ENCODE assay signal across 3 cellular contexts in the genomic region with DNA sequence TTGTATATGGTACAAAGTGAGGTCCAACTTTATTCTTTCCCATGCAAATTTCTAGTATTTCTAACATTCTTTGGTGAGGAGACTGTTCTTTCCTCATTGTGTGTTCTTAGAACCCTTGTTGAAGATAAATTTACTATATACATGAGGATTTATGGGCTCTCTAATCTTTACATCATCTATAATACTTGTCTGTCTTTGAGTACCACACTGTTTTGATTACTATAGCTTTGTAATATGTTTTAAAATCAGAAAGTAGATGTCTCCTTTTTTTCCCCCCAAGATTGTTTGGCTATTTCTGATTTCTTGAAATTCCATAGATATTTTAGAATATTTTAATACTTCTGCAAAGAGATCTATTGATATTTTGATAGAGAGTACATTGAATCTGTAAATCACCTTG.
TF ChIP-seq lines count a peak whose summit lies in the region.

No MANE protein-coding gene starts in this region.

TF ChIP-seq in HepG2, 621 proteins besides CTCF, POLR2A, EP300 and RAD21:
- no peak for TF ChIP-seq SALL2 (CRISPR knock-in tag; IDR thresholded peaks at IDR 0.05)
- TF ChIP-seq, protein P1, sequence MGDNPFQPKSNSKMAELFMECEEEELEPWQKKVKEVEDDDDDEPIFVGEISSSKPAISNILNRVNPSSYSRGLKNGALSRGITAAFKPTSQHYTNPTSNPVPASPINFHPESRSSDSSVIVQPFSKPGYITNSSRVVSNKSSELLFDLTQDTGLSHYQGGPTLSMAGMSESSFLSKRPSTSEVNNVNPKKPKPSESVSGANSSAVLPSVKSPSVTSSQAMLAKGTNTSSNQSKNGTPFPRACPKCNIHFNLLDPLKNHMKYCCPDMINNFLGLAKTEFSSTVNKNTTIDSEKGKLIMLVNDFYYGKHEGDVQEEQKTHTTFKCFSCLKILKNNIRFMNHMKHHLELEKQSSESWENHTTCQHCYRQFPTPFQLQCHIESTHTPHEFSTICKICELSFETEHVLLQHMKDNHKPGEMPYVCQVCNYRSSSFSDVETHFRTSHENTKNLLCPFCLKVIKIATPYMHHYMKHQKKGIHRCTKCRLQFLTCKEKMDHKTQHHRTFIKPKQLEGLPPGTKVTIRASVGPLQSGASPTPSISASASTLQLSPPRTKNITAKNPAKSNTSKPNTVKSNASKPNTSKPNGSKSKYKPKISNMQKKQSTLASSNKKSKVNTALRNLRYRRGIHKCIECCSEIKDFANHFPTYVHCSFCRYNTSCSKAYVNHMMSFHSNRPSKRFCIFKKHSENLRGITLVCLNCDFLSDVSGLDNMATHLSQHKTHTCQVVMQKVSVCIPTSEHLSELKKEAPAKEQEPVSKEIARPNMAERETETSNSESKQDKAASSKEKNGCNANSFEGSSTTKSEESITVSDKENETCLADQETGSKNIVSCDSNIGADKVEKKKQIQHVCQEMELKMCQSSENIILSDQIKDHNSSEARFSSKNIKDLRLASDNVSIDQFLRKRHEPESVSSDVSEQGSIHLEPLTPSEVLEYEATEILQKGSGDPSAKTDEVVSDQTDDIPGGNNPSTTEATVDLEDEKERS (CRISPR knock-in tag; IDR thresholded peaks at IDR 0.05): peak; percentile 85
- peak; percentile 82; the same call in 1 of the 2 replicates for TF ChIP-seq CHD4 (IDR thresholded peaks at IDR 0.05; ENCODE audit: borderline replicate concordance, low read length)
- TF ChIP-seq WIZ (CRISPR knock-in tag; IDR thresholded peaks at IDR 0.05): no peak
- TF ChIP-seq ZSCAN12 (CRISPR knock-in tag; IDR thresholded peaks at IDR 0.05): no peak
TF ChIP-seq in HepG2: peak in this region for 2.

TF ChIP-seq in HEK293, 187 proteins besides CTCF, POLR2A, EP300 and RAD21:
- TF ChIP-seq, protein P2, sequence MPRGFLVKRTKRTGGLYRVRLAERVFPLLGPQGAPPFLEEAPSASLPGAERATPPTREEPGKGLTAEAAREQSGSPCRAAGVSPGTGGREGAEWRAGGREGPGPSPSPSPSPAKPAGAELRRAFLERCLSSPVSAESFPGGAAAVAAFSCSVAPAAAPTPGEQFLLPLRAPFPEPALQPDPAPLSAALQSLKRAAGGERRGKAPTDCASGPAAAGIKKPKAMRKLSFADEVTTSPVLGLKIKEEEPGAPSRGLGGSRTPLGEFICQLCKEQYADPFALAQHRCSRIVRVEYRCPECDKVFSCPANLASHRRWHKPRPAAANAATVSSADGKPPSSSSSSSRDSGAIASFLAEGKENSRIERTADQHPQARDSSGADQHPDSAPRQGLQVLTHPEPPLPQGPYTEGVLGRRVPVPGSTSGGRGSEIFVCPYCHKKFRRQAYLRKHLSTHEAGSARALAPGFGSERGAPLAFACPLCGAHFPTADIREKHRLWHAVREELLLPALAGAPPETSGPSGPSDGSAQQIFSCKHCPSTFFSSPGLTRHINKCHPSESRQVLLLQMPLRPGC (tag by site-specific recombination; IDR thresholded peaks at IDR 0.05): no peak
- TF ChIP-seq, protein P1 (tag by site-specific recombination; IDR thresholded peaks at IDR 0.05): 0 out of 2 replicates have a peak, but pooled peaks have one; percentile 64
- TF ChIP-seq, protein P3, sequence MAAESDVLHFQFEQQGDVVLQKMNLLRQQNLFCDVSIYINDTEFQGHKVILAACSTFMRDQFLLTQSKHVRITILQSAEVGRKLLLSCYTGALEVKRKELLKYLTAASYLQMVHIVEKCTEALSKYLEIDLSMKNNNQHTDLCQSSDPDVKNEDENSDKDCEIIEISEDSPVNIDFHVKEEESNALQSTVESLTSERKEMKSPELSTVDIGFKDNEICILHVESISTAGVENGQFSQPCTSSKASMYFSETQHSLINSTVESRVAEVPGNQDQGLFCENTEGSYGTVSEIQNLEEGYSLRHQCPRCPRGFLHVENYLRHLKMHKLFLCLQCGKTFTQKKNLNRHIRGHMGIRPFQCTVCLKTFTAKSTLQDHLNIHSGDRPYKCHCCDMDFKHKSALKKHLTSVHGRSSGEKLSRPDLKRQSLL (tag by site-specific recombination; IDR thresholded peaks at IDR 0.05): no peak
- no peak for TF ChIP-seq ZNF112 (tag by site-specific recombination; IDR thresholded peaks at IDR 0.05)
- TF ChIP-seq, protein P4, sequence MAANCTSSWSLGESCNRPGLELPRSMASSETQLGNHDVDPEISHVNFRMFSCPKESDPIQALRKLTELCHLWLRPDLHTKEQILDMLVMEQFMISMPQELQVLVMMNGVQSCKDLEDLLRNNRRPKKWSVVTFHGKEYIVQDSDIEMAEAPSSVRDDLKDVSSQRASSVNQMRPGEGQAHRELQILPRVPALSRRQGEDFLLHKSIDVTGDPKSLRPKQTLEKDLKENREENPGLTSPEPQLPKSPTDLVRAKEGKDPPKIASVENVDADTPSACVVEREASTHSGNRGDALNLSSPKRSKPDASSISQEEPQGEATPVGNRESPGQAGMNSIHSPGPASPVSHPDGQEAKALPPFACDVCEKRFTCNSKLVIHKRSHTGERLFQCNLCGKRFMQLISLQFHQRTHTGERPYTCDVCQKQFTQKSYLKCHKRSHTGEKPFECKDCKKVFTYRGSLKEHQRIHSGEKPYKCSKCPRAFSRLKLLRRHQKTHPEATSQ (tag by site-specific recombination; IDR thresholded peaks at IDR 0.05): no peak
- peak; percentile 70 for TF ChIP-seq SETDB1 (IDR thresholded peaks at IDR 0.05; ENCODE audit: insufficient read length, low read length)
- no peak for TF ChIP-seq SP3 (tag by site-specific recombination; IDR thresholded peaks at IDR 0.05)
- no peak for TF ChIP-seq ZNF433 (tag by site-specific recombination; IDR thresholded peaks at IDR 0.05; ENCODE audit: low read depth)
- TF ChIP-seq ZNF785 (tag by site-specific recombination; IDR thresholded peaks at IDR 0.05): no peak
- no peak for TF ChIP-seq ZBTB8A (tag by site-specific recombination; IDR thresholded peaks at IDR 0.05)
- TF ChIP-seq ZNF768 (tag by site-specific recombination; IDR thresholded peaks at IDR 0.05): no peak

TF ChIP-seq in GM12878, 131 proteins besides CTCF, POLR2A, EP300 and RAD21:
- TF ChIP-seq HCFC1 (IDR thresholded peaks at IDR 0.05; ENCODE audit: low read length) (no peak), ZNF217 (IDR thresholded peaks at IDR 0.05) (peak; percentile 51; the same call in 1 of the 2 replicates)
